ENCODE assay signal across 20 cellular contexts in genomic region chr9:19656704-19657103, GRCh38.
"Had no signal": no experiment of that assay in that cellular context is flagged by ENCODE, and none has a peak within 500 bp of the region (broad histone marks: within the 10 kb centered on the region; RNA-seq: fewer than 3 reads in every experiment).

No MANE protein-coding gene starts in this region.

- DNase-seq: activated CD4-positive, alpha-beta T cell treated with anti-CD3 and anti-CD28 coated beads for 36 hours; activated CD8-positive, alpha-beta memory T cell treated with anti-CD3 and anti-CD28 coated beads, Interleukin-2, amount 50 U/mL, for 4 hours; activated CD8-positive, alpha-beta T cell treated with anti-CD3 and anti-CD28 coated beads for 36 hours; activated gamma-delta T cell treated with Interleukin-2 at 50 U/mL for 16 hours; activated naive CD4-positive, alpha-beta T cell treated with anti-CD3 and anti-CD28 coated beads, Interleukin-2, amount 10 ng/mL, durations not matched to agents 7 days and 5 days; activated naive CD8-positive, alpha-beta T cell treated with anti-CD3 and anti-CD28 coated beads for 36 hours; activated T-cell treated with anti-CD3 and anti-CD28 coated beads, Interleukin-2, amount 50 U/mL, for 72 hours; anterior cingulate cortex; cerebellar nuclear complex; KG1; NCI-H1048; NCI-H1930; NCI-H2107; NCI-H446 treated with DMSO at 0.1 percent for 48 hours; NCI-H526 treated with DMSO at 0.1 percent for 48 hours; NCI-H82; SIG-M5; T-helper 17 cell; T1000 had no signal

- H3K27ac ChIP-seq: VCaP had no signal

- ATAC-seq: activated CD4-positive, alpha-beta T cell treated with anti-CD3 and anti-CD28 coated beads for 36 hours; activated CD8-positive, alpha-beta T cell treated with anti-CD3 and anti-CD28 coated beads for 36 hours; activated T-cell treated with anti-CD3 and anti-CD28 coated beads, Interleukin-2, amount 50 U/mL, for 72 hours; T-helper 17 cell had no signal
